Comparison of ENCODE assay signal across 1 cellular context in the genomic region with DNA sequence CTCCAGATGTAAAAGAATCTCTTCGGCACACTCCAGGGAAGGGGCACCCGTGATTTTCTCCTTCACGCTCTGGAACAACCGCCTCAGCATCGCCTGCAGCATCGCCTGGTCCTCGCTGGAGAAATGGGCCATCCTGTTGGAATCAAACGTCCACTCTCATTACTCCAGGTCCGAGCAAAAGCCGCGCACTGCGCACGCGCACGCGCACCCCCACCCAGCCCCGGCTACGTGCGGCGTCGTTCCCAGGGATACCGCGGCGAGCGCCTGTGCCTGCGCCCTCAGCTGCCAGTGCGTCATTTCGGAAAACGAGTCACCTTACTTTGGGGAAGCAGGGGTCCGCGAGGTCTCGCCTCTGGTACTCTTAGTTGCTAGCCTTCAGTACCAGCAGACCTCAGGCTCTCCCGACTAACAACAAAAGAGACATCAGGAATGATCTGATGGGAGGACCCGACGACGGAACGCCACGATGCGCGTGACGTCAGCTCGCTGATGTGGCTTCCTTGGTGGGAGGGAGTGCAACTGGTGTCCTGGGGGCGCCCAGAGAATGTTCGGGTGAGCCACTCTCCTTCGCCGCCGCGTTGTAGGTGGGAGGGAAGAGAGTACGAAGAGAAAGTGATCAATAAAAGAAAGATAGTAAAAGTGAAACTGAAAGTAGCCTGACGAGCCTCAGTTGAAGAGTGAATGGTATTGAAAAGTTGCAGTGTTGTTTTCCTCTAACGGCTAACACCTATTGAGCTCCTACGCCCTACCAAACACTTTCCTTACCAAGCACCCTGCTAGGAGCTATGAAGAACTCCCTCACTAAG.
TF ChIP-seq lines count a peak whose summit lies in the region.

A gene with protein sequence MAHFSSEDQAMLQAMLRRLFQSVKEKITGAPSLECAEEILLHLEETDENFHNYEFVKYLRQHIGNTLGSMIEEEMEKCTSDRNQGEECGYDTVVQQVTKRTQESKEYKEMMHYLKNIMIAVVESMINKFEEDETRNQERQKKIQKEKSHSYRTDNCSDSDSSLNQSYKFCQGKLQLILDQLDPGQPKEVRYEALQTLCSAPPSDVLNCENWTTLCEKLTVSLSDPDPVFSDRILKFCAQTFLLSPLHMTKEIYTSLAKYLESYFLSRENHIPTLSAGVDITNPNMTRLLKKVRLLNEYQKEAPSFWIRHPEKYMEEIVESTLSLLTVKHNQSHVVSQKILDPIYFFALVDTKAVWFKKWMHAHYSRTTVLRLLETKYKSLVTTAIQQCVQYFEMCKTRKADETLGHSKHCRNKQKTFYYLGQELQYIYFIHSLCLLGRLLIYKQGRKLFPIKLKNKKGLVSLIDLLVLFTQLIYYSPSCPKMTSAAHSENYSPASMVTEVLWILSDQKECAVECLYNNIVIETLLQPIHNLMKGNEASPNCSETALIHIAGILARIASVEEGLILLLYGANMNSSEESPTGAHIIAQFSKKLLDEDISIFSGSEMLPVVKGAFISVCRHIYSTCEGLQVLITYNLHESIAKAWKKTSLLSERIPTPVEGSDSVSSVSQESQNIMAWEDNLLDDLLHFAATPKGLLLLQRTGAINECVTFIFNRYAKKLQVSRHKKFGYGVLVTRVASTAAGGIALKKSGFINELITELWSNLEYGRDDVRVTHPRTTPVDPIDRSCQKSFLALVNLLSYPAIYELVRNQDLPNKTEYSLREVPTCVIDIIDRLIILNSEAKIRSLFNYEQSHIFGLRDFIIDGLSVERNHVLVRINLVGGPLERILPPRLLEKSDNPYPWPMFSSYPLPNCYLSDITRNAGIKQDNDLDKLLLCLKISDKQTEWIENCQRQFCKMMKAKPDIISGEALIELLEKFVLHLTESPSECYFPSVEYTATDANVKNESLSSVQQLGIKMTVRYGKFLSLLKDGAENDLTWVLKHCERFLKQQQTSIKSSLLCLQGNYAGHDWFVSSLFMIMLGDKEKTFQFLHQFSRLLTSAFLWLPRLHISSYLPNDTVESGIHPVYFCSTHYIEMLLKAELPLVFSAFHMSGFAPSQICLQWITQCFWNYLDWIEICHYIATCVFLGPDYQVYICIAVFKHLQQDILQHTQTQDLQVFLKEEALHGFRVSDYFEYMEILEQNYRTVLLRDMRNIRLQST (minus strand): TSS at position 182 of the 806 bp plus-strand sequence. CDS start 50 bp downstream, at position 132.

TF ChIP-seq in SK-N-SH, 30 proteins besides CTCF, POLR2A, EP300 and RAD21 (continued from another document):
- TF ChIP-seq, protein P1, sequence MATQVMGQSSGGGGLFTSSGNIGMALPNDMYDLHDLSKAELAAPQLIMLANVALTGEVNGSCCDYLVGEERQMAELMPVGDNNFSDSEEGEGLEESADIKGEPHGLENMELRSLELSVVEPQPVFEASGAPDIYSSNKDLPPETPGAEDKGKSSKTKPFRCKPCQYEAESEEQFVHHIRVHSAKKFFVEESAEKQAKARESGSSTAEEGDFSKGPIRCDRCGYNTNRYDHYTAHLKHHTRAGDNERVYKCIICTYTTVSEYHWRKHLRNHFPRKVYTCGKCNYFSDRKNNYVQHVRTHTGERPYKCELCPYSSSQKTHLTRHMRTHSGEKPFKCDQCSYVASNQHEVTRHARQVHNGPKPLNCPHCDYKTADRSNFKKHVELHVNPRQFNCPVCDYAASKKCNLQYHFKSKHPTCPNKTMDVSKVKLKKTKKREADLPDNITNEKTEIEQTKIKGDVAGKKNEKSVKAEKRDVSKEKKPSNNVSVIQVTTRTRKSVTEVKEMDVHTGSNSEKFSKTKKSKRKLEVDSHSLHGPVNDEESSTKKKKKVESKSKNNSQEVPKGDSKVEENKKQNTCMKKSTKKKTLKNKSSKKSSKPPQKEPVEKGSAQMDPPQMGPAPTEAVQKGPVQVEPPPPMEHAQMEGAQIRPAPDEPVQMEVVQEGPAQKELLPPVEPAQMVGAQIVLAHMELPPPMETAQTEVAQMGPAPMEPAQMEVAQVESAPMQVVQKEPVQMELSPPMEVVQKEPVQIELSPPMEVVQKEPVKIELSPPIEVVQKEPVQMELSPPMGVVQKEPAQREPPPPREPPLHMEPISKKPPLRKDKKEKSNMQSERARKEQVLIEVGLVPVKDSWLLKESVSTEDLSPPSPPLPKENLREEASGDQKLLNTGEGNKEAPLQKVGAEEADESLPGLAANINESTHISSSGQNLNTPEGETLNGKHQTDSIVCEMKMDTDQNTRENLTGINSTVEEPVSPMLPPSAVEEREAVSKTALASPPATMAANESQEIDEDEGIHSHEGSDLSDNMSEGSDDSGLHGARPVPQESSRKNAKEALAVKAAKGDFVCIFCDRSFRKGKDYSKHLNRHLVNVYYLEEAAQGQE (IDR thresholded peaks at IDR 0.05; ENCODE audit: low read depth, low read length): no peak
- no peak; the same call in 1 of the 2 replicates for TF ChIP-seq RCOR1 (IDR thresholded peaks at IDR 0.05; ENCODE audit: low read length)
- peak; percentile 83 for TF ChIP-seq MXI1 (IDR thresholded peaks at IDR 0.05; ENCODE audit: low read depth, low read length)
- TF ChIP-seq TCF12 (IDR thresholded peaks at IDR 0.05): no peak; the same call in 1 of the 2 replicates
- peak; percentile 81 for TF ChIP-seq POLR2AphosphoS5 (IDR thresholded peaks at IDR 0.05; ENCODE audit: low read depth, low read length)
- TF ChIP-seq GATA2 (CRISPR knock-in tag; IDR thresholded peaks at IDR 0.05): 0 out of 2 replicates have a peak, but pooled peaks have one; percentile 26
- TF ChIP-seq SIN3A (IDR thresholded peaks at IDR 0.05; ENCODE audit: borderline replicate concordance, low read depth, low read length): peak; percentile 12; the same call in 1 of the 2 replicates
- no peak for TF ChIP-seq FOXM1 (IDR thresholded peaks at IDR 0.05; ENCODE audit: low read depth)
- peak; percentile 95 for TF ChIP-seq NRF1 (IDR thresholded peaks at IDR 0.05; ENCODE audit: low read depth, low read length)
- TF ChIP-seq, protein P2, sequence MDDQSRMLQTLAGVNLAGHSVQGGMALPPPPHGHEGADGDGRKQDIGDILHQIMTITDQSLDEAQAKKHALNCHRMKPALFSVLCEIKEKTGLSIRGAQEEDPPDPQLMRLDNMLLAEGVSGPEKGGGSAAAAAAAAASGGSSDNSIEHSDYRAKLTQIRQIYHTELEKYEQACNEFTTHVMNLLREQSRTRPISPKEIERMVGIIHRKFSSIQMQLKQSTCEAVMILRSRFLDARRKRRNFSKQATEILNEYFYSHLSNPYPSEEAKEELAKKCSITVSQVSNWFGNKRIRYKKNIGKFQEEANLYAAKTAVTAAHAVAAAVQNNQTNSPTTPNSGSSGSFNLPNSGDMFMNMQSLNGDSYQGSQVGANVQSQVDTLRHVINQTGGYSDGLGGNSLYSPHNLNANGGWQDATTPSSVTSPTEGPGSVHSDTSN (IDR thresholded peaks at IDR 0.05): peak; percentile 75
- TF ChIP-seq, protein P3, sequence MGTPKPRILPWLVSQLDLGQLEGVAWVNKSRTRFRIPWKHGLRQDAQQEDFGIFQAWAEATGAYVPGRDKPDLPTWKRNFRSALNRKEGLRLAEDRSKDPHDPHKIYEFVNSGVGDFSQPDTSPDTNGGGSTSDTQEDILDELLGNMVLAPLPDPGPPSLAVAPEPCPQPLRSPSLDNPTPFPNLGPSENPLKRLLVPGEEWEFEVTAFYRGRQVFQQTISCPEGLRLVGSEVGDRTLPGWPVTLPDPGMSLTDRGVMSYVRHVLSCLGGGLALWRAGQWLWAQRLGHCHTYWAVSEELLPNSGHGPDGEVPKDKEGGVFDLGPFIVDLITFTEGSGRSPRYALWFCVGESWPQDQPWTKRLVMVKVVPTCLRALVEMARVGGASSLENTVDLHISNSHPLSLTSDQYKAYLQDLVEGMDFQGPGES (IDR thresholded peaks at IDR 0.05; ENCODE audit: low read depth, low read length): no peak
- 0 out of 2 replicates have a peak, but pooled peaks have one; percentile 35 for TF ChIP-seq ELF1 (IDR thresholded peaks at IDR 0.05)
